ENCODE assay signal across 16 cellular contexts in the genomic region with DNA sequence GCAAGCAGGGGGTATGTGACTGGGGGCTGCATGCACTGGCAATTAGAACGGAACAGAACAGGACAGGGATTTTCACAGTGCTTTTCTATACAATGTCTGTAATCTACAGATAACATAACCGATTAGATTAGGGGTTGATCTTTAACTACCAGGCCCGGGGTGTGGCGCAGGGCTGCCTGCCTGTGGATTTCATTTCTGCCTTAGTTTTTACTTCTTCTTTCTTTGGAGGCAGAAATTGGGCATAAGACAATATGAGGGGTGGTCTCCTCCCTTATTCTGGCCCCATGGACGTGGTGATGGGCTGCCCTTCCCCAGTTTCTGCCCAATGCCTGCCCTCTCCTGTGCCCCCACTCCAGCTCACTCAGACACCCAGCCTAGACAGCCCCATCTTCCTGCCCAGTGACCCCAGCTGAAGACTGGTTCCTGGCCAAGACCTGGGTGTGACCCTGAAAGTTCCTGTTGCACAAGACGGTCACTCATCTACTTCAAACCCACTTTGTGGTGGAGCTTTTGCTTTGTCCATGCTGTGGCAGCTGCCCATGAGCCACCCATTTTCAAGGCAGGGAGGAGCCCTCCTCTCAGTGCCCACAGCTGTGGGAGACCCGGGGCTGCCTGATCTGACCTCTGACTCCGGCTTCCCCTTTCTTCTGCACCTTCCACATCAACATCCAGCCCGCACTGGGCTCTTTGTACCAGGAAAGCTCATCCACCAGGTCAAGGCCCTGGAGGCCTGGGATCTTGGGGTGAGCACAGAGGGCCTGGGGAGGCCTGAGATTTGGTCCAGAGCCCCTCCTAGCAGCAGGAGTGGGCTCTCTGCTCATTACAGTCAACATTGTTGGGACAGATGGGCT. TPM values are rescaled to one million over a fixed set of nuclear protein-coding genes. Genes with fewer than 3 reads are reported as not detected.
A peak's percentile ranks its signal among the peaks of the same experiment; 100 is the strongest.
DNase-seq lines count a peak whose midpoint lies in the region; ATAC-seq, FAIRE-seq and TF ChIP-seq lines count a peak whose summit lies in the region.
"Had no signal": no experiment of that assay in that cellular context is flagged by ENCODE, and none has a peak within 500 bp of the region (broad histone marks: within the 10 kb centered on the region; RNA-seq: fewer than 3 reads in every experiment).

No MANE protein-coding gene starts in this region.

- TF ChIP-seq POLR2A in HepG2 (IDR thresholded peaks at IDR 0.05; ENCODE audit: insufficient read depth in 1 of 2, low read depth in 2 of 2, low read length in 2 of 2), result peak in 1 of 2 experiments; percentile 43; a peak in 2 of 4 replicates

- BruUV-seq in HepG2 (replicated peaks; lab: Mats Ljungman, UMichigan), result no TSS peak

- CTCF ChIA-PET in HepG2 (lab: Yijun Ruan, JAX; ENCODE audit: low intra/inter-chr PET ratio, low total read pairs), result no interaction called here

- no peak for FAIRE-seq in HepG2 (lab: Jason Lieb, UNC)
- FAIRE-seq: A549 had no signal

- TF ChIP-seq RAD21 in HepG2 (CRISPR knock-in tag; IDR thresholded peaks at IDR 0.05), result no peak

- no peak overlapping the region for H2AFZ ChIP-seq in HepG2 (ENCODE audit: low read length)

- ATAC-seq in Right ventricle myocardium inferior (peak; percentile 62), HepG2 (no peak), HG02610 (IDR thresholded peaks at IDR 0.05; ENCODE audit: unreplicated experiment) (no peak)
- ATAC-seq: A549, body of pancreas, HCT116, SK-N-SH treated with all-trans-retinoic acid at 6 μM for 48 hours had no signal

- no peak overlapping the region for H3K9ac ChIP-seq in HepG2 (ENCODE audit: insufficient read depth, low read depth, low read length)

- no peaks in the 10 kb centered on the region; the same call in 1 of the 2 replicates for H3K4me1 ChIP-seq in HepG2 (ENCODE audit: insufficient read depth, low read length)
- H3K4me1 ChIP-seq: prostate gland had no signal

- TF ChIP-seq CTCF in HepG2 (CRISPR knock-in tag; IDR thresholded peaks at IDR 0.05), result no peak

- POLR2A ChIA-PET in HepG2 (lab: Yijun Ruan, JAX), result interaction anchor here (0.8 to 2.2 kb wide), 2 partner anchors 10 to 12 kb away, joined by 3 to 7 read pairs; no protein-coding TSS in a partner anchor

- no peak overlapping the region for H3K4me2 ChIP-seq in HepG2 (ENCODE audit: low read depth, low read length)
- H3K4me2 ChIP-seq: A549 had no signal

- no peaks in the 10 kb centered on the region for H3K9me3 ChIP-seq in HepG2 (ENCODE audit: low read length)
- H3K9me3 ChIP-seq: A549, body of pancreas, prostate gland had no signal

- H3K79me2 ChIP-seq in HepG2 (ENCODE audit: insufficient read depth, low read length), result no peaks in the 10 kb centered on the region

- no peak overlapping the region for H3K4me3 ChIP-seq in HepG2 (replicated peaks in 1 of 3; ENCODE audit: insufficient read depth in 1 of 3, low read depth in 2 of 3, low read length in 3 of 3)
- H3K4me3 ChIP-seq: A549, body of pancreas, prostate gland had no signal

- WGBS in HepG2 (ENCODE audit: low lambda C conversion rate), result 8% methylated on average over 7 of the region's 9 CpGs

- in situ Hi-C loops in HepG2 (cut with HindIII; ENCODE audit: extremely low pct_ligation_motif_present, low pct_unique_long_range_greater_than_20kb), result no loop called here

- peaks cover 21 to 63% of the 10 kb centered on the region in 2 experiments for H3K27me3 ChIP-seq in HepG2 (ENCODE audit: control insufficient read depth in 1 of 2, insufficient read depth in 2 of 2, low read length in 2 of 2)

- no peak overlapping the region for H3K27ac ChIP-seq in HepG2 (ENCODE audit: extremely low read length, insufficient read depth, low read length)
- H3K27ac ChIP-seq: A549, body of pancreas had no signal

- TF ChIP-seq EP300 in HepG2 (IDR thresholded peaks at IDR 0.05; ENCODE audit: low read depth in 2 of 2, low read length in 2 of 2), result no peak
- no peak for TF ChIP-seq EP300 in HepG2 (CRISPR knock-in tag; IDR thresholded peaks at IDR 0.05; ENCODE audit: borderline replicate concordance)

- DNase-seq in Right ventricle myocardium inferior (ENCODE audit: missing footprints) (peak; percentile 74), cardiac septum (ENCODE audit: low spot score) (no peak), HepG2 (ENCODE audit: low spot score) (no peak), DMS 273 treated with DMSO at 0.1 percent for 48 hours (lab: John Stamatoyannopoulos, UW) (no peak), NCI-H446 treated with DMSO at 0.1 percent for 48 hours (lab: John Stamatoyannopoulos, UW) (no peak)
- DNase-seq: activated CD4-positive, alpha-beta T cell treated with anti-CD3 and anti-CD28 coated beads for 4 hours had no signal

- peaks cover 24% of the 10 kb centered on the region for H4K20me1 ChIP-seq in HepG2 (ENCODE audit: insufficient read depth, low read length)

- intact Hi-C loops in Right ventricle myocardium inferior (cut with DNase I), result no loop called here
- intact Hi-C loops in cardiac septum (cut with DNase I), result no loop called here
- intact Hi-C loops in HepG2 (cut with micrococcal nuclease; ENCODE audit: unreplicated experiment), result no loop called here

- H3K36me3 ChIP-seq in HepG2 (replicated peaks in 1 of 2; ENCODE audit: control insufficient read depth in 1 of 2, insufficient read depth in 2 of 2, low read length in 2 of 2), result no peaks in the 10 kb centered on the region
- H3K36me3 ChIP-seq: prostate gland had no signal

RNA-seq across cellular contexts. Expression of gene ALOX12B, which starts 18.6 kb away (rescaled TPM):
- not detected for total RNA-seq in Right ventricle myocardium inferior
- not detected for total RNA-seq in cardiac septum
- not detected in 2 replicates for total RNA-seq in HepG2 (2016; rRNA removed; fragmentation: Illumina TruSeq; extraction: Trizol)
- total RNA-seq in HepG2 (2016; cell fraction: cytosol; rRNA removed; fragmentation: Illumina TruSeq; extraction: Trizol; ENCODE audit: low read depth), result not detected in 2 replicates
- not detected in 2 replicates for total RNA-seq in HepG2 (2016; cell fraction: insoluble cytoplasmic fraction; rRNA removed; fragmentation: Illumina TruSeq; extraction: Trizol)
- 0.31 TPM in 1 of 2 replicates, not detected in the other for total RNA-seq in HepG2 (2016; cell fraction: membrane; rRNA removed; fragmentation: Illumina TruSeq; extraction: Trizol)
- total RNA-seq in HepG2 (2016; cell fraction: nucleus; rRNA removed; fragmentation: Illumina TruSeq; extraction: Trizol), result not detected in 2 replicates
- 0.13 TPM in 1 of 2 replicates, not detected in the other for polyA plus RNA-seq in HepG2 (2011; rRNA removed)
- 0.12 TPM in 1 of 2 replicates, not detected in the other for polyA plus RNA-seq in HepG2 (2011; cell fraction: cytosol; rRNA removed)
- polyA plus RNA-seq in HepG2 (2011; cell fraction: nucleus; rRNA removed), result not detected in 2 replicates
- 0.21 TPM in 1 of 2 replicates, not detected in the other for polyA plus RNA-seq in HepG2 (2012)
- polyA plus RNA-seq in HepG2 (2016; cell fraction: cytosol; fragmentation: Illumina TruSeq; extraction: Trizol; ENCODE audit: low read depth), result 0.15 and 0.32 TPM in 2 replicates
- 0.26 TPM in 1 of 2 replicates, not detected in the other for polyA plus RNA-seq in HepG2 (2016; cell fraction: insoluble cytoplasmic fraction; fragmentation: Illumina TruSeq; extraction: Trizol; ENCODE audit: low read depth)
- polyA plus RNA-seq in HepG2 (2016; cell fraction: membrane; fragmentation: Illumina TruSeq; extraction: Trizol; ENCODE audit: low read depth), result 0.18 and 0.27 TPM in 2 replicates
- not detected in 2 replicates for polyA plus RNA-seq in HepG2 (2016; cell fraction: nucleus; fragmentation: Illumina TruSeq; extraction: Trizol; ENCODE audit: insufficient read depth, low read depth)
- polyA minus RNA-seq in HepG2 (2011; rRNA and poly(A)+ RNA removed; ENCODE audit: low replicate concordance), result 1.8 TPM in 1 of 2 replicates, not detected in the other
- polyA minus RNA-seq in HepG2 (2011; cell fraction: cytosol; rRNA and poly(A)+ RNA removed), result not detected in 2 replicates
- not detected in 2 replicates for polyA minus RNA-seq in HepG2 (2011; cell fraction: nucleus; rRNA and poly(A)+ RNA removed)
- total RNA-seq: body of pancreas, HT-29, lung microvascular endothelial cell, subcutaneous adipose tissue had no signal

RNA-seq across cellular contexts. Expression of gene ALOX15B, which starts 30.1 kb away (rescaled TPM):
- total RNA-seq in Right ventricle myocardium inferior, result 0.16 TPM
- total RNA-seq in cardiac septum, result not detected
- total RNA-seq in HepG2 (2016; rRNA removed; fragmentation: Illumina TruSeq; extraction: Trizol), result not detected in 2 replicates
- not detected in 2 replicates for total RNA-seq in HepG2 (2016; cell fraction: cytosol; rRNA removed; fragmentation: Illumina TruSeq; extraction: Trizol; ENCODE audit: low read depth)
- not detected in 2 replicates for total RNA-seq in HepG2 (2016; cell fraction: insoluble cytoplasmic fraction; rRNA removed; fragmentation: Illumina TruSeq; extraction: Trizol)
- total RNA-seq in HepG2 (2016; cell fraction: membrane; rRNA removed; fragmentation: Illumina TruSeq; extraction: Trizol), result not detected in 2 replicates
- not detected in 2 replicates for total RNA-seq in HepG2 (2016; cell fraction: nucleus; rRNA removed; fragmentation: Illumina TruSeq; extraction: Trizol)
- not detected in 2 replicates for polyA plus RNA-seq in HepG2 (2011; rRNA removed)
- not detected in 2 replicates for polyA plus RNA-seq in HepG2 (2011; cell fraction: cytosol; rRNA removed)
- not detected in 2 replicates for polyA plus RNA-seq in HepG2 (2011; cell fraction: nucleus; rRNA removed)
- polyA plus RNA-seq in HepG2 (2012), result not detected in 2 replicates
- polyA plus RNA-seq in HepG2 (2016; cell fraction: cytosol; fragmentation: Illumina TruSeq; extraction: Trizol; ENCODE audit: low read depth), result not detected in 2 replicates
- not detected in 2 replicates for polyA plus RNA-seq in HepG2 (2016; cell fraction: insoluble cytoplasmic fraction; fragmentation: Illumina TruSeq; extraction: Trizol; ENCODE audit: low read depth)
- polyA plus RNA-seq in HepG2 (2016; cell fraction: membrane; fragmentation: Illumina TruSeq; extraction: Trizol; ENCODE audit: low read depth), result not detected in 2 replicates
- not detected in 2 replicates for polyA plus RNA-seq in HepG2 (2016; cell fraction: nucleus; fragmentation: Illumina TruSeq; extraction: Trizol; ENCODE audit: insufficient read depth, low read depth)
- polyA minus RNA-seq in HepG2 (2011; rRNA and poly(A)+ RNA removed; ENCODE audit: low replicate concordance), result 0.05 TPM in 1 of 2 replicates, not detected in the other
- not detected in 2 replicates for polyA minus RNA-seq in HepG2 (2011; cell fraction: cytosol; rRNA and poly(A)+ RNA removed)
- polyA minus RNA-seq in HepG2 (2011; cell fraction: nucleus; rRNA and poly(A)+ RNA removed), result not detected in 2 replicates
- total RNA-seq: activated T-helper 1 cell treated with anti-CD3 and anti-CD28 coated beads, Interleukin-12 subunit alpha, Interleukin-12 subunit beta, Interleukin-2, Interleukin-4 antibody, amounts not matched to agents 30 ng/mL and 10 ng/mL and 1 ng/mL, durations not matched to agents 14 hours and 24 hours and 36 hours; HT-29; lung microvascular endothelial cell had no signal
- polyA plus RNA-seq: A549 had no signal

RNA-seq across cellular contexts. Expression of gene ALOXE3, which starts 49.4 kb away (rescaled TPM):
- total RNA-seq in Right ventricle myocardium inferior (not detected), cardiac septum (not detected), HepG2 (2016; rRNA removed; fragmentation: Illumina TruSeq; extraction: Trizol) (not detected in 2 replicates)
- not detected in 2 replicates for total RNA-seq in HepG2 (2016; cell fraction: cytosol; rRNA removed; fragmentation: Illumina TruSeq; extraction: Trizol; ENCODE audit: low read depth)
- 0.02 TPM in 1 of 2 replicates, not detected in the other for total RNA-seq in HepG2 (2016; cell fraction: insoluble cytoplasmic fraction; rRNA removed; fragmentation: Illumina TruSeq; extraction: Trizol)
- not detected in 2 replicates for total RNA-seq in HepG2 (2016; cell fraction: membrane; rRNA removed; fragmentation: Illumina TruSeq; extraction: Trizol)
- not detected in 2 replicates for total RNA-seq in HepG2 (2016; cell fraction: nucleus; rRNA removed; fragmentation: Illumina TruSeq; extraction: Trizol)
- 0.07 TPM in 1 of 2 replicates, not detected in the other for polyA plus RNA-seq in HepG2 (2011; rRNA removed)
- 0.03 TPM in 1 of 2 replicates, not detected in the other for polyA plus RNA-seq in HepG2 (2011; cell fraction: cytosol; rRNA removed)
- 0.14 and 0.18 TPM in 2 replicates for polyA plus RNA-seq in HepG2 (2011; cell fraction: nucleus; rRNA removed)
- polyA plus RNA-seq in HepG2 (2012), result 0.08 TPM in 1 of 2 replicates, not detected in the other
- not detected in 2 replicates for polyA plus RNA-seq in HepG2 (2016; cell fraction: cytosol; fragmentation: Illumina TruSeq; extraction: Trizol; ENCODE audit: low read depth)
- polyA plus RNA-seq in HepG2 (2016; cell fraction: insoluble cytoplasmic fraction; fragmentation: Illumina TruSeq; extraction: Trizol; ENCODE audit: low read depth), result not detected in 2 replicates
- not detected in 2 replicates for polyA plus RNA-seq in HepG2 (2016; cell fraction: membrane; fragmentation: Illumina TruSeq; extraction: Trizol; ENCODE audit: low read depth)
- polyA plus RNA-seq in HepG2 (2016; cell fraction: nucleus; fragmentation: Illumina TruSeq; extraction: Trizol; ENCODE audit: insufficient read depth, low read depth), result not detected in 2 replicates
- polyA minus RNA-seq in HepG2 (2011; rRNA and poly(A)+ RNA removed; ENCODE audit: low replicate concordance), result 0.63 TPM in 1 of 2 replicates, not detected in the other
- polyA minus RNA-seq in HepG2 (2011; cell fraction: cytosol; rRNA and poly(A)+ RNA removed), result not detected in 2 replicates
- polyA minus RNA-seq in HepG2 (2011; cell fraction: nucleus; rRNA and poly(A)+ RNA removed), result not detected in 2 replicates
- total RNA-seq: activated T-helper 1 cell treated with anti-CD3 and anti-CD28 coated beads, Interleukin-12 subunit alpha, Interleukin-12 subunit beta, Interleukin-2, Interleukin-4 antibody, amounts not matched to agents 30 ng/mL and 10 ng/mL and 1 ng/mL, durations not matched to agents 14 hours and 24 hours and 36 hours; body of pancreas; HT-29; lung microvascular endothelial cell; subcutaneous adipose tissue had no signal

RNA-seq across cellular contexts. Expression of gene HES7, which starts 54.9 kb away (rescaled TPM):
- total RNA-seq in Right ventricle myocardium inferior (not detected), cardiac septum (0.65 TPM), HepG2 (2016; rRNA removed; fragmentation: Illumina TruSeq; extraction: Trizol) (not detected in 2 replicates)
- not detected in 2 replicates for total RNA-seq in HepG2 (2016; cell fraction: cytosol; rRNA removed; fragmentation: Illumina TruSeq; extraction: Trizol; ENCODE audit: low read depth)
- total RNA-seq in HepG2 (2016; cell fraction: insoluble cytoplasmic fraction; rRNA removed; fragmentation: Illumina TruSeq; extraction: Trizol), result not detected in 2 replicates
- total RNA-seq in HepG2 (2016; cell fraction: membrane; rRNA removed; fragmentation: Illumina TruSeq; extraction: Trizol), result not detected in 2 replicates
- not detected in 2 replicates for total RNA-seq in HepG2 (2016; cell fraction: nucleus; rRNA removed; fragmentation: Illumina TruSeq; extraction: Trizol)
- not detected in 2 replicates for polyA plus RNA-seq in HepG2 (2011; rRNA removed)
- polyA plus RNA-seq in HepG2 (2011; cell fraction: cytosol; rRNA removed), result not detected in 2 replicates
- polyA plus RNA-seq in HepG2 (2011; cell fraction: nucleus; rRNA removed), result 0.42 and 0.50 TPM in 2 replicates
- 0.11 TPM in 1 of 2 replicates, not detected in the other for polyA plus RNA-seq in HepG2 (2012)
- not detected in 2 replicates for polyA plus RNA-seq in HepG2 (2016; cell fraction: cytosol; fragmentation: Illumina TruSeq; extraction: Trizol; ENCODE audit: low read depth)
- polyA plus RNA-seq in HepG2 (2016; cell fraction: insoluble cytoplasmic fraction; fragmentation: Illumina TruSeq; extraction: Trizol; ENCODE audit: low read depth), result not detected in 2 replicates
- not detected in 2 replicates for polyA plus RNA-seq in HepG2 (2016; cell fraction: membrane; fragmentation: Illumina TruSeq; extraction: Trizol; ENCODE audit: low read depth)
- not detected in 2 replicates for polyA plus RNA-seq in HepG2 (2016; cell fraction: nucleus; fragmentation: Illumina TruSeq; extraction: Trizol; ENCODE audit: insufficient read depth, low read depth)
- 3.9 TPM in 1 of 2 replicates, not detected in the other for polyA minus RNA-seq in HepG2 (2011; rRNA and poly(A)+ RNA removed; ENCODE audit: low replicate concordance)
- not detected in 2 replicates for polyA minus RNA-seq in HepG2 (2011; cell fraction: cytosol; rRNA and poly(A)+ RNA removed)
- not detected in 2 replicates for polyA minus RNA-seq in HepG2 (2011; cell fraction: nucleus; rRNA and poly(A)+ RNA removed)
- total RNA-seq: body of pancreas, lung microvascular endothelial cell, subcutaneous adipose tissue had no signal
